In the genomic region with DNA sequence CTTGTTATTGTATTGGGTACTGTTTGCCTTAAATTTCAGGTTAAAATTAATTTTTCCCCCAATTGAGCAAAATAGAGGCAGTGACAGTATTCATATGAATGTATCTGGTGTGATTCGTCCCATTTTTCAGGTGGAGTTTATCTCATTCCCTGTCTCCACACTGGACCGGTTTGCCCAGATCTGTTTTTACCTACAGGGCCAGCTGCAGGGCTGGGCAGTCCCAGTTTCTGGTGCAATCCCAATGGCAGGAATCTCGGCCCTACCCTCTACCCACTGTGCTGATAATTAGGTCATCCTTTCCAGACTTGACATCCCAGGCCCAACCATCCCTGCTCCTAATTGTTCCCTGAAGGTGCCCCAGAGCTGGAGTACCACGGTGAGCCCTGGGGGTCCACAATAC, we compare ENCODE assay signal across 15 cellular contexts. TPM values are rescaled to one million over a fixed set of nuclear protein-coding genes. Genes with fewer than 3 reads are reported as not detected.
DNase-seq lines count a peak whose midpoint lies in the region; ATAC-seq and TF ChIP-seq lines count a peak whose summit lies in the region.
"Had no signal": no experiment of that assay in that cellular context is flagged by ENCODE, and none has a peak within 500 bp of the region (broad histone marks: within the 10 kb centered on the region; RNA-seq: fewer than 3 reads in every experiment).

No MANE protein-coding gene starts in this region.

- peak overlapping the region; percentile 83 for H3K4me3 Mint-ChIP-seq in activated naive CD8-positive, alpha-beta T cell treated with anti-CD3 and anti-CD28 coated beads, Interleukin-2, amount 10 ng/mL, durations not matched to agents 7 days and 5 days
- peak overlapping the region; percentile 79 for H3K4me3 Mint-ChIP-seq in neural progenitor cell

- H3K4me1 ChIP-seq in BLaER1 treated with 17β-estradiol and CSF1 and Interleukin-3, amounts not matched to agents 10 nM and 100 nM: peaks cover 16 to 82% (median 30%) of the 10 kb centered on the region in 10 experiments
- H3K4me1 ChIP-seq in neural progenitor cell: peaks cover 26% of the 10 kb centered on the region
- H3K4me1 ChIP-seq: BE2C, pancreas had no signal

- peaks cover 16% of the 10 kb centered on the region for H3K36me3 Mint-ChIP-seq in activated naive CD8-positive, alpha-beta T cell treated with anti-CD3 and anti-CD28 coated beads, Interleukin-2, amount 10 ng/mL, durations not matched to agents 7 days and 5 days
- H3K36me3 Mint-ChIP-seq in neural progenitor cell: peaks cover 3% of the 10 kb centered on the region

- no peak for ATAC-seq in activated naive CD8-positive, alpha-beta T cell treated with anti-CD3 and anti-CD28 coated beads, Interleukin-2, amount 10 ng/mL, durations not matched to agents 7 days and 5 days (ENCODE audit: low read depth)
- ATAC-seq in GM19035 (IDR thresholded peaks at IDR 0.05; ENCODE audit: unreplicated experiment): no peak
- no peak for ATAC-seq in GM19467 (IDR thresholded peaks at IDR 0.05; ENCODE audit: unreplicated experiment)

- H3K9me3 Mint-ChIP-seq in activated naive CD8-positive, alpha-beta T cell treated with anti-CD3 and anti-CD28 coated beads, Interleukin-2, amount 10 ng/mL, durations not matched to agents 7 days and 5 days: no peaks in the 10 kb centered on the region
- H3K9me3 Mint-ChIP-seq in neural progenitor cell: no peaks in the 10 kb centered on the region

- H3K9me3 ChIP-seq in BLaER1 treated with 17β-estradiol and CSF1 and Interleukin-3, amounts not matched to agents 10 nM and 100 nM (replicated peaks in 1 of 11): peaks cover 0 to 5% (median 0%) of the 10 kb centered on the region in 11 experiments; a peak in 1 of 22 replicates
- H3K9me3 ChIP-seq in neural progenitor cell (ENCODE audit: low read depth): no peaks in the 10 kb centered on the region
- H3K9me3 ChIP-seq: BE2C, pancreas had no signal

- H3K36me3 ChIP-seq in BLaER1 treated with 17β-estradiol and CSF1 and Interleukin-3, amounts not matched to agents 10 nM and 100 nM: 0 out of 22 replicates have a peak, but pooled peaks cover 0 to 4% (median 0%) of the 10 kb centered on the region in 11 experiments
- H3K36me3 ChIP-seq in neural progenitor cell: no peaks in the 10 kb centered on the region
- H3K36me3 ChIP-seq: BE2C, pancreas had no signal

- peaks cover 30% of the 10 kb centered on the region for H3K4me1 Mint-ChIP-seq in activated naive CD8-positive, alpha-beta T cell treated with anti-CD3 and anti-CD28 coated beads, Interleukin-2, amount 10 ng/mL, durations not matched to agents 7 days and 5 days
- peaks cover 30% of the 10 kb centered on the region for H3K4me1 Mint-ChIP-seq in neural progenitor cell

- H3K9ac ChIP-seq in BLaER1 treated with 17β-estradiol and CSF1 and Interleukin-3, amounts not matched to agents 10 nM and 100 nM: peak overlapping the region in 4 of 11 experiments; percentile 73 to 82 (median 75); a peak in 8 of 22 replicates
- H3K9ac ChIP-seq in neural progenitor cell: no peak overlapping the region

- no peaks in the 10 kb centered on the region for H3K27me3 ChIP-seq in BLaER1 treated with 17β-estradiol and CSF1 and Interleukin-3, amounts not matched to agents 10 nM and 100 nM
- no peaks in the 10 kb centered on the region for H3K27me3 ChIP-seq in neural progenitor cell
- H3K27me3 ChIP-seq: pancreas had no signal

- DNase-seq in activated naive CD8-positive, alpha-beta T cell treated with anti-CD3 and anti-CD28 coated beads, Interleukin-2, amount 10 ng/mL, durations not matched to agents 7 days and 5 days: no peak
- peak; percentile 31 for DNase-seq in neural progenitor cell (ENCODE audit: low spot score)
- DNase-seq in NK-92 treated with Interleukin-12 subunit alpha and Interleukin-12 subunit beta, amount 100 ng/mL, for 24 hours (lab: John Stamatoyannopoulos, UW): no peak
- no peak for DNase-seq in stimulated activated naive CD4-positive, alpha-beta T cell (lab: John Stamatoyannopoulos, UW)
- DNase-seq: BE2C, cortex of kidney, NCI-H1436, NCI-H510A treated with DMSO at 0.1 percent for 48 hours, pancreas, T1000 had no signal

- peak overlapping the region; percentile 84 for H3K27ac Mint-ChIP-seq in activated naive CD8-positive, alpha-beta T cell treated with anti-CD3 and anti-CD28 coated beads, Interleukin-2, amount 10 ng/mL, durations not matched to agents 7 days and 5 days
- H3K27ac Mint-ChIP-seq in neural progenitor cell: peak overlapping the region; percentile 99

- TF ChIP-seq CTCF in GM12875 (IDR thresholded peaks at IDR 0.05; ENCODE audit: borderline replicate concordance, insufficient read depth, low read depth, low read length): no peak
- TF ChIP-seq CTCF in neural progenitor cell (IDR thresholded peaks at IDR 0.05): no peak

- POLR2A ChIA-PET in activated naive CD8-positive, alpha-beta T cell treated with anti-CD3 and anti-CD28 coated beads, Interleukin-2, amount 10 ng/mL, durations not matched to agents 7 days and 5 days (lab: Charles Lee): interaction anchor here (1.3 to 2.1 kb wide), 3 partner anchors 50 to 98 kb away, joined by 6 to 9 read pairs (median 8); a partner anchor contains a TSS

- peak overlapping the region in 5 of 10 experiments; percentile 31 to 61 (median 47); a peak in 9 of 20 replicates for H3K4me3 ChIP-seq in BLaER1 treated with 17β-estradiol and CSF1 and Interleukin-3, amounts not matched to agents 10 nM and 100 nM
- H3K4me3 ChIP-seq in GM12875 (ENCODE audit: low read depth, low read length) (peak overlapping the region; percentile 38), neural progenitor cell (peak overlapping the region; percentile 32)
- H3K4me3 ChIP-seq: pancreas had no signal

- H3K4me2 ChIP-seq in BLaER1 treated with 17β-estradiol and CSF1 and Interleukin-3, amounts not matched to agents 10 nM and 100 nM: peak overlapping the region; percentile 71 to 97 (median 83)
- H3K4me2 ChIP-seq in neural progenitor cell: peak overlapping the region; percentile 69

- H2AFZ ChIP-seq in neural progenitor cell (replicated peaks): no peak overlapping the region

- H4K20me1 ChIP-seq in BLaER1 treated with 17β-estradiol and CSF1 and Interleukin-3, amounts not matched to agents 10 nM and 100 nM: no peaks in the 10 kb centered on the region
- H4K20me1 ChIP-seq in neural progenitor cell (ENCODE audit: low read depth): no peaks in the 10 kb centered on the region

- H3F3A ChIP-seq in neural progenitor cell (ENCODE audit: low read depth): peaks cover 39% of the 10 kb centered on the region

- H3K27me3 Mint-ChIP-seq in activated naive CD8-positive, alpha-beta T cell treated with anti-CD3 and anti-CD28 coated beads, Interleukin-2, amount 10 ng/mL, durations not matched to agents 7 days and 5 days: no peaks in the 10 kb centered on the region
- H3K27me3 Mint-ChIP-seq in neural progenitor cell (ENCODE audit: insufficient read depth, low read depth): peaks cover 6% of the 10 kb centered on the region

- peak overlapping the region in 6 of 11 experiments; percentile 64 to 90 (median 84); a peak in 10 of 22 replicates for H3K27ac ChIP-seq in BLaER1 treated with 17β-estradiol and CSF1 and Interleukin-3, amounts not matched to agents 10 nM and 100 nM
- peak overlapping the region; percentile 84 for H3K27ac ChIP-seq in neural progenitor cell
- H3K27ac ChIP-seq: RWPE1 had no signal

- H3K79me2 ChIP-seq in neural progenitor cell (ENCODE audit: low read depth): no peaks in the 10 kb centered on the region

RNA-seq across cellular contexts. Expression of a gene that starts 49.8 kb away (rescaled TPM):
- total RNA-seq in activated naive CD8-positive, alpha-beta T cell treated with anti-CD3 and anti-CD28 coated beads, Interleukin-2, amount 10 ng/mL, durations not matched to agents 7 days and 5 days: 10 to 100 TPM in 1 of 2 experiments, 1 to 10 TPM in 1; 10.0 to 10.3 TPM
- 6.2 and 6.9 TPM in 2 replicates for total RNA-seq in neural progenitor cell (ENCODE audit: low replicate concordance)
